Comparison of ENCODE assay signal across 33 cellular contexts in genomic region chr6:164063346-164063745, GRCh38.
"Had no signal": no experiment of that assay in that cellular context is flagged by ENCODE, and none has a peak within 500 bp of the region (broad histone marks: within the 10 kb centered on the region; RNA-seq: fewer than 3 reads in every experiment).

No MANE protein-coding gene starts in this region.

- H3K36me3 ChIP-seq: adrenal gland, brain microvascular endothelial cell, breast epithelium had no signal

- H3K27ac ChIP-seq: adrenal gland, body of pancreas, brain microvascular endothelial cell, VCaP had no signal

- ATAC-seq: activated CD8-positive, alpha-beta T cell treated with anti-CD3 and anti-CD28 coated beads for 36 hours; activated naive CD4-positive, alpha-beta T cell treated with anti-CD3 and anti-CD28 coated beads, Interleukin-2, amount 50 U/mL, for 72 hours; activated T-cell treated with anti-CD3 and anti-CD28 coated beads, Interleukin-2, amount 50 U/mL, for 4 hours; activated T-cell treated with anti-CD3 and anti-CD28 coated beads, Interleukin-2, amount 50 U/mL, for 72 hours; activated T-helper 17 cell treated with anti-CD3 and anti-CD28 coated beads, Interleukin-2, amount 50 U/mL, for 72 hours; body of pancreas had no signal

- H3K27me3 ChIP-seq: adrenal gland, body of pancreas, brain microvascular endothelial cell, breast epithelium had no signal

- FAIRE-seq: astrocyte, TTC549 had no signal

- H3K4me1 ChIP-seq: adrenal gland, body of pancreas, breast epithelium had no signal

- H3K4me3 ChIP-seq: adrenal gland, body of pancreas, breast epithelium had no signal

- DNase-seq: activated B cell treated with CpG ODN at 0.5 μM for 24 hours; activated CD4-positive, alpha-beta memory T cell treated with anti-CD3 and anti-CD28 coated beads for 36 hours; activated CD4-positive, alpha-beta T cell treated with anti-CD3 and anti-CD28 coated beads for 4 hours; activated CD4-positive, alpha-beta T cell treated with anti-CD3 and anti-CD28 coated beads, Interleukin-2, amount 10 ng/mL, durations not matched to agents 24 days and 14 days; activated CD4-positive, alpha-beta T cell treated with anti-CD3 and anti-CD28 coated beads, Interleukin-2, amount 50 U/mL, for 1 hour; activated CD4-positive, alpha-beta T cell treated with anti-CD3 and anti-CD28 coated beads, Interleukin-2, amount 50 U/mL, for 4 hours; activated CD4-positive, CD25-positive, alpha-beta regulatory T cell treated with anti-CD3 and anti-CD28 coated beads, Interleukin-2, amount 50 U/mL, for 72 hours; activated CD8-positive, alpha-beta memory T cell treated with anti-CD3 and anti-CD28 coated beads, Interleukin-2, amount 50 U/mL, for 4 hours; activated CD8-positive, alpha-beta T cell treated with anti-CD3 and anti-CD28 coated beads for 36 hours; activated effector memory CD4-positive, alpha-beta T cell treated with anti-CD3 and anti-CD28 coated beads, Interleukin-2, amount 50 U/mL, for 16 hours; activated gamma-delta T cell treated with Interleukin-2 at 50 U/mL for 16 hours; activated naive CD4-positive, alpha-beta T cell; activated naive CD4-positive, alpha-beta T cell treated with anti-CD3 and anti-CD28 coated beads for 36 hours; activated naive CD4-positive, alpha-beta T cell treated with anti-CD3 and anti-CD28 coated beads, Interleukin-2, amount 50 U/mL, for 16 hours; activated naive CD8-positive, alpha-beta T cell treated with anti-CD3 and anti-CD28 coated beads for 36 hours; activated T-cell treated with anti-CD3 and anti-CD28 coated beads for 4 hours; activated T-cell treated with anti-CD3 and anti-CD28 coated beads, Interleukin-2, amount 50 U/mL, for 1 hour; activated T-cell treated with anti-CD3 and anti-CD28 coated beads, Interleukin-2, amount 50 U/mL, for 4 hours; activated T-cell treated with anti-CD3 and anti-CD28 coated beads, Interleukin-2, amount 50 U/mL, for 72 hours; amniotic stem cell; aorta; body of pancreas; brain microvascular endothelial cell; central memory CD4-positive, alpha-beta T cell; T-helper 2 cell; T-helper 9 cell had no signal
